Comparison of ENCODE assay signal across 1 cellular context in genomic region chr11:126268361-126268707, GRCh38.
A peak's percentile ranks its signal among the peaks of the same experiment; 100 is the strongest.
TF ChIP-seq lines count a peak whose summit lies in the region.

No MANE protein-coding gene starts in this region.

TF ChIP-seq in K562, 482 proteins besides CTCF, POLR2A, EP300 and RAD21:
- TF ChIP-seq ZNF584 (CRISPR knock-in tag; IDR thresholded peaks at IDR 0.05; ENCODE audit: low read depth) (0 out of 2 replicates have a peak, but pooled peaks have one; percentile 41), GTF2E2 (tag; IDR thresholded peaks at IDR 0.05) (peak; percentile 59; the same call in 1 of the 2 replicates), MTF1 (CRISPR knock-in tag; IDR thresholded peaks at IDR 0.05; ENCODE audit: borderline replicate concordance) (no peak), ZNF57 (CRISPR knock-in tag; IDR thresholded peaks at IDR 0.05) (no peak), E2F4 (CRISPR knock-in tag; IDR thresholded peaks at IDR 0.05; ENCODE audit: low read depth) (no peak), L3MBTL2 (IDR thresholded peaks at IDR 0.05) (no peak), PTBP1 (IDR thresholded peaks at IDR 0.05; ENCODE audit: low read depth, low read length) (0 out of 2 replicates have a peak, but pooled peaks have one; percentile 22), EGR1 (conservative IDR thresholded peaks at IDR 0.05) (peak; percentile 42), CHD1 (IDR thresholded peaks at IDR 0.05; ENCODE audit: low read length) (peak; percentile 43), CBFB (CRISPR knock-in tag; IDR thresholded peaks at IDR 0.05) (no peak), CHD7 (IDR thresholded peaks at IDR 0.05; ENCODE audit: low read depth, low read length) (no peak), RCOR1 (IDR thresholded peaks at IDR 0.05; ENCODE audit: borderline replicate concordance in 1 of 2, low read depth in 2 of 2, low read length in 2 of 2) (no peak), KDM5B (IDR thresholded peaks at IDR 0.05; ENCODE audit: insufficient replicate concordance, low read depth, low read length) (no peak), SMARCA4 (IDR thresholded peaks at IDR 0.05) (no peak), ZNF398 (CRISPR knock-in tag; IDR thresholded peaks at IDR 0.05) (no peak), RNF2 (IDR thresholded peaks at IDR 0.05) (no peak), MLLT1 (IDR thresholded peaks at IDR 0.05) (0 out of 4 replicates have a peak, but pooled peaks of 1 of the 2 experiments have one; percentile 28), ZNF12 (CRISPR knock-in tag; IDR thresholded peaks at IDR 0.05) (0 out of 2 replicates have a peak, but pooled peaks have one; percentile 4)
